9 cellular contexts compared by ENCODE assay signal in genomic region chr3:170815340-170815739, GRCh38. TPM values are rescaled to one million over a fixed set of nuclear protein-coding genes. Genes with fewer than 3 reads are reported as not detected.
A peak's percentile ranks its signal among the peaks of the same experiment; 100 is the strongest.
DNase-seq lines count a peak whose midpoint lies in the region; FAIRE-seq and TF ChIP-seq lines count a peak whose summit lies in the region.
"Had no signal": no experiment of that assay in that cellular context is flagged by ENCODE, and none has a peak within 500 bp of the region (broad histone marks: within the 10 kb centered on the region; RNA-seq: fewer than 3 reads in every experiment).

No MANE protein-coding gene starts in this region.

- H3K4me1 ChIP-seq in CD8-positive, alpha-beta memory T cell (ENCODE audit: insufficient read depth, low read length) = no peaks in the 10 kb centered on the region
- H3K4me1 ChIP-seq in iPS DF 6.9 (ENCODE audit: control insufficient read depth, insufficient read depth, low read length) = peaks cover 7% of the 10 kb centered on the region; the same call in 1 of the 2 replicates
- H3K4me1 ChIP-seq in kidney (ENCODE audit: control insufficient read depth in 1 of 2, insufficient read depth in 1 of 2, low read depth in 1 of 2, low read length in 2 of 2) = no peaks in the 10 kb centered on the region
- H3K4me1 ChIP-seq in effector memory CD4-positive, alpha-beta T cell (ENCODE audit: control insufficient read depth, insufficient read depth, low read length, poor library complexity, severe bottlenecking) = no peaks in the 10 kb centered on the region

- WGBS in iPS DF 6.9 (ENCODE audit: insufficient coverage, insufficient read length) = no CpG with 5 or more reads among the region's 8 CpGs

- no peak overlapping the region for H3K9ac ChIP-seq in kidney (ENCODE audit: low read length in 2 of 2)
- H3K9ac ChIP-seq: SK-N-SH had no signal

- no peak for FAIRE-seq in kidney (lab: Jason Lieb, UNC)

- H3K9me3 ChIP-seq in CD8-positive, alpha-beta memory T cell (ENCODE audit: low read length) = no peaks in the 10 kb centered on the region
- H3K9me3 ChIP-seq in iPS DF 6.9 (ENCODE audit: control insufficient read depth, insufficient read depth, low read length) (no peaks in the 10 kb centered on the region), kidney (ENCODE audit: control insufficient read depth in 1 of 2, low read length in 2 of 2) (no peaks in the 10 kb centered on the region)
- H3K9me3 ChIP-seq in effector memory CD4-positive, alpha-beta T cell (ENCODE audit: control insufficient read depth, low read length) = no peaks in the 10 kb centered on the region
- H3K9me3 ChIP-seq: SK-N-SH had no signal

- no peaks in the 10 kb centered on the region for H3K36me3 ChIP-seq in CD8-positive, alpha-beta memory T cell (ENCODE audit: insufficient read depth, low read length)
- H3K36me3 ChIP-seq in iPS DF 6.9 (ENCODE audit: control insufficient read depth, insufficient read depth, low read length) (no peaks in the 10 kb centered on the region), kidney (ENCODE audit: control insufficient read depth in 1 of 2, insufficient read depth in 2 of 2, low read length in 2 of 2) (no peaks in the 10 kb centered on the region)
- no peaks in the 10 kb centered on the region for H3K36me3 ChIP-seq in effector memory CD4-positive, alpha-beta T cell (ENCODE audit: control insufficient read depth, insufficient read depth, low read length)

- no peaks in the 10 kb centered on the region for H3K9me3 Mint-ChIP-seq in CD8-positive, alpha-beta memory T cell

- peaks cover 1 to 14% of the 10 kb centered on the region in 2 donors for H3K27me3 Mint-ChIP-seq in CD8-positive, alpha-beta memory T cell

- H3K27ac Mint-ChIP-seq in CD8-positive, alpha-beta memory T cell = no peak overlapping the region

- no peak overlapping the region for H3K4me3 ChIP-seq in CD8-positive, alpha-beta memory T cell (ENCODE audit: low read length)
- no peak overlapping the region for H3K4me3 ChIP-seq in iPS DF 6.9 (ENCODE audit: low read length)
- H3K4me3 ChIP-seq in kidney (ENCODE audit: low read length in 2 of 2) = no peak overlapping the region
- H3K4me3 ChIP-seq in effector memory CD4-positive, alpha-beta T cell (ENCODE audit: insufficient read depth, low read depth, low read length, poor library complexity, severe bottlenecking) = no peak overlapping the region

- H3K36me3 Mint-ChIP-seq in CD8-positive, alpha-beta memory T cell = no peaks in the 10 kb centered on the region

- peak overlapping the region; percentile 16 for H3K27ac ChIP-seq in CD8-positive, alpha-beta memory T cell (ENCODE audit: low read depth, low read length)
- H3K27ac ChIP-seq in iPS DF 6.9 (ENCODE audit: low read length) (no peak overlapping the region), kidney (ENCODE audit: low read depth in 2 of 2, low read length in 2 of 2) (no peak overlapping the region)
- no peak overlapping the region for H3K27ac ChIP-seq in effector memory CD4-positive, alpha-beta T cell (ENCODE audit: insufficient read depth, low read length, poor library complexity, severe bottlenecking)

- no peak for TF ChIP-seq CTCF in kidney (IDR thresholded peaks at IDR 0.05; ENCODE audit: borderline replicate concordance, extremely low read depth, insufficient read depth)

- no peak overlapping the region for H3K4me3 Mint-ChIP-seq in CD8-positive, alpha-beta memory T cell

- CTCF ChIA-PET in CD8-positive, alpha-beta memory T cell (lab: Charles Lee) = no interaction called here

- DNase-seq in CD8-positive, alpha-beta memory T cell = no peak
- DNase-seq in M059J (ENCODE audit: low read depth) (peak; percentile 32), NCI-H748 (lab: John Stamatoyannopoulos, UW; ENCODE audit: unreplicated experiment) (peak; percentile 83), iPS DF 6.9 (ENCODE audit: low read depth, low spot score) (peak; percentile 47), middle frontal gyrus (ENCODE audit: extremely low spot score, low spot score) (no peak), NOMO-1 (lab: John Stamatoyannopoulos, UW; ENCODE audit: unreplicated experiment in 2 of 2) (no peak), kidney (no peak)
- no peak for DNase-seq in effector memory CD4-positive, alpha-beta T cell
- DNase-seq: SK-N-SH had no signal

- peaks cover 0 to 3% (median 0%) of the 10 kb centered on the region in 3 donors for H3K4me1 Mint-ChIP-seq in CD8-positive, alpha-beta memory T cell

- POLR2A ChIA-PET in CD8-positive, alpha-beta memory T cell (lab: Charles Lee) = no interaction called here

- intact Hi-C loops in kidney (cut with DNase I) = no loop called here

- no peaks in the 10 kb centered on the region for H3K27me3 ChIP-seq in CD8-positive, alpha-beta memory T cell (ENCODE audit: insufficient read depth, low read length, poor library complexity, severe bottlenecking)
- no peaks in the 10 kb centered on the region for H3K27me3 ChIP-seq in iPS DF 6.9 (ENCODE audit: control insufficient read depth, insufficient read depth, low read length)
- no peaks in the 10 kb centered on the region for H3K27me3 ChIP-seq in effector memory CD4-positive, alpha-beta T cell (replicated peaks; ENCODE audit: control insufficient read depth, insufficient read depth, low read length, poor library complexity, severe bottlenecking)

RNA-seq across cellular contexts. Expression of gene RPL22L1, which starts 54.7 kb away (rescaled TPM):
- 100 to 1,000 TPM; 217 to 228 TPM for total RNA-seq in CD8-positive, alpha-beta memory T cell
- 42.9 TPM for polyA plus RNA-seq in CD8-positive, alpha-beta memory T cell
- 64.3 and 106 TPM in 2 replicates for total RNA-seq in M059J (2014; rRNA removed; shearing (Covaris generic))
- 45.1 TPM for total RNA-seq in kidney
- 34.1 TPM for polyA plus RNA-seq in kidney (ENCODE audit: insufficient read depth, low read depth, low replicate concordance)

Comparison
In these comparisons a context has a peak if more than half of its experiments do, and no peak if none do; other contexts are left out.
1. DNase-seq: peak in M059J (single experiment), NCI-H748 (single experiment) and iPS DF 6.9 (single experiment); none in CD8-positive, alpha-beta memory T cell (0 of 5), middle frontal gyrus (single experiment), NOMO-1 (0 of 2), kidney (single experiment) and effector memory CD4-positive, alpha-beta T cell (0 of 3).